Comparison of ENCODE assay signal across 8 cellular contexts in the genomic region with DNA sequence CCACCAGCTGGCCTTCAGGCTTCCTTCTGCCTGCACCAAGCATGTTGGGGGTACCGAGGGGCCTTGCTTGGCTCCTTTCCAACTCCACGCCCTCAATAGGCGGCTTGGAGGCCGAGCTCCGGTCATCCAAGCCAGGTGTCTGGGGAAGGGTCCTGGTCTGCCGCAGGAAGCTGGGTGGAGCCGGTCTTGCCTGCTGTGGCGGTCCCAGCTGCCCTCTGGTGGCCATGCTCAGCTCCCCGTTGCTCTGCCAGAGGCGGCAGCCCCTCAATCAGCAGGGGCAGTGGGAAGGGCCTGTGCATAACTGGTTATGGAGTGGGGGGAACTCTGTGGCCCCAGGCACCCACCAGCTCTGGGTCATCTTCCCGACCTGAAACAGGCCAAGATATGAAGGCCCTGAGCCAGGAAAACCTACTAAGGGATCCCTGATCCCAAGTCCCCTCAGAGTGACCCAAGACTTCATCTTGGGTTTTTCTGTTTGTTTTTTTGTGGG. TPM values are rescaled to one million over a fixed set of nuclear protein-coding genes. Genes with fewer than 3 reads are reported as not detected.
DNase-seq lines count a peak whose midpoint lies in the region; ATAC-seq and TF ChIP-seq lines count a peak whose summit lies in the region.

No MANE protein-coding gene starts in this region.

- DNase-seq in NCI-H1105 treated with DMSO at 0.1 percent for 48 hours (lab: John Stamatoyannopoulos, UW) (peak; percentile 4), NCI-H1105 (lab: John Stamatoyannopoulos, UW) (no peak), NCI-H748 (lab: John Stamatoyannopoulos, UW; ENCODE audit: unreplicated experiment) (peak; percentile 69), brain microvascular endothelial cell (peak; percentile 26), kidney tubule cell (ENCODE audit: low spot score) (peak; percentile 58), suprapubic skin (ENCODE audit: low spot score in 2 of 2) (no peak)

- H3K27me3 ChIP-seq in brain microvascular endothelial cell (replicated peaks) = peaks cover 14% of the 10 kb centered on the region
- no peaks in the 10 kb centered on the region for H3K27me3 ChIP-seq in suprapubic skin

- H3K36me3 ChIP-seq in brain microvascular endothelial cell (replicated peaks) = no peaks in the 10 kb centered on the region
- no peaks in the 10 kb centered on the region for H3K36me3 ChIP-seq in suprapubic skin

- TF ChIP-seq EP300 in suprapubic skin (IDR thresholded peaks at IDR 0.05) = no peak

- H3K4me1 ChIP-seq in suprapubic skin = peaks cover 25% of the 10 kb centered on the region

- no peak for TF ChIP-seq POLR2A in suprapubic skin (IDR thresholded peaks at IDR 0.05)

- TF ChIP-seq CTCF in brain microvascular endothelial cell (IDR thresholded peaks at IDR 0.05; ENCODE audit: low read depth, low read length, missing control alignments) (peak; percentile 99), suprapubic skin (IDR thresholded peaks at IDR 0.05) (peak; percentile 30 to 51)

- H3K27ac ChIP-seq in brain microvascular endothelial cell = no peak overlapping the region
- H3K27ac ChIP-seq in suprapubic skin = no peak overlapping the region

- in situ Hi-C loops in brain microvascular endothelial cell (cut with HindIII; ENCODE audit: low pct_ligation_motif_present, low sequenced_read_pairs) = no loop called here

- H3K4me3 ChIP-seq in brain microvascular endothelial cell (ENCODE audit: low read depth, low read length) = no peak overlapping the region
- H3K4me3 ChIP-seq in suprapubic skin = no peak overlapping the region

- no peak for ATAC-seq in HG02678 (IDR thresholded peaks at IDR 0.05; ENCODE audit: unreplicated experiment)
- ATAC-seq in GM19395 (IDR thresholded peaks at IDR 0.05; ENCODE audit: unreplicated experiment) = no peak

- H3K9me3 ChIP-seq in suprapubic skin = no peaks in the 10 kb centered on the region

- 25% methylated on average over 7 of the region's 11 CpGs for WGBS in suprapubic skin

RNA-seq across cellular contexts. Expression of gene ARVCF, which starts 3.2 kb away (rescaled TPM):
- 10 to 100 TPM; 22.9 to 38.4 (median 26.0) TPM for total RNA-seq in suprapubic skin

RNA-seq across cellular contexts. Expression of gene TANGO2, which starts 7.5 kb away (rescaled TPM):
- 10 to 100 TPM; 23.1 to 31.9 (median 26.8) TPM for total RNA-seq in suprapubic skin

Comparison
In these comparisons a context has a peak if more than half of its experiments do, and no peak if none do; other contexts are left out.
1. DNase-seq: peak in NCI-H1105 treated with DMSO at 0.1 percent for 48 hours (single experiment), NCI-H748 (single experiment), brain microvascular endothelial cell (single experiment) and kidney tubule cell (single experiment); none in NCI-H1105 (single experiment) and suprapubic skin (0 of 2).